In the genomic region with DNA sequence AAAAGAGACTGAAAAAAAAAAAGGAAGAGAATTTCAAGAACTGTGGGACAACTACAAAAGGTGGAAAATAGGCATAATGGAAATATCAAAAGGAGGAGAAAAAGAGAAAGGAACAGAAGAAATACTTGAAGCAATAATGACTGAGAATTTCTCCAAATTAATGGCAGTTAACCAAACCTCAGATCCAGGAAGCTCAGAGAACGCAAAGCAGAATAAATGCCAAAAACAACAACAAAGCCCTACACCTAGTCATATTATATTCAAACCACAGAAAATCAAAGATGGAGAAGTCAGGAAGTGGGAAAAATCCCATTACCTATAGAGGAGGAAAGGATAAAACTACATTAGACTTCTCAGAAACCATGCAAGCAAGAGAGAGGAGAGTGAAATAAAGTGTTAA, we compare ENCODE assay signal across 22 cellular contexts.
"Had no signal": no experiment of that assay in that cellular context is flagged by ENCODE, and none has a peak within 500 bp of the region (broad histone marks: within the 10 kb centered on the region; RNA-seq: fewer than 3 reads in every experiment).

No MANE protein-coding gene starts in this region.

- H3K4me3 ChIP-seq: dorsolateral prefrontal cortex, lower lobe of right lung, sigmoid colon, testis, upper lobe of right lung had no signal

- H3K36me3 Mint-ChIP-seq: activated naive CD4-positive, alpha-beta T cell treated with anti-CD3 and anti-CD28 coated beads, Interleukin-2, amount 10 ng/mL, durations not matched to agents 7 days and 5 days; stimulated activated effector memory CD8-positive, alpha-beta T cell treated with anti-CD3 and anti-CD28 coated beads, Interleukin-12 subunit alpha, Interleukin-12 subunit beta, amount 100 ng/mL, for 72 hours had no signal

- H3K27ac ChIP-seq: dorsolateral prefrontal cortex, lower lobe of right lung, sigmoid colon, testis, upper lobe of right lung had no signal

- DNase-seq: activated CD4-positive, alpha-beta T cell treated with anti-CD3 and anti-CD28 coated beads, Interleukin-2, amount 10 ng/mL, durations not matched to agents 24 days and 14 days; activated CD8-positive, alpha-beta T cell treated with anti-CD3 and anti-CD28 coated beads for 36 hours; activated naive CD4-positive, alpha-beta T cell treated with anti-CD3 and anti-CD28 coated beads, Interleukin-2, amount 10 ng/mL, durations not matched to agents 7 days and 5 days; activated T-cell treated with anti-CD3 and anti-CD28 coated beads, Interleukin-2, amount 50 U/mL, for 24 hours; aorta; caudate nucleus; dorsolateral prefrontal cortex; glutamatergic neuron; hippocampal formation; islet precursor cell; lower lobe of right lung; midbrain; nucleus accumbens; posterior cingulate gyrus; sigmoid colon; stimulated activated CD4-positive, alpha-beta T cell treated with anti-CD3 and anti-CD28 coated beads, Interleukin-4, amount 100 ng/mL, for 24 hours; testis; upper lobe of right lung had no signal

- H3K27ac Mint-ChIP-seq: activated CD4-positive, alpha-beta T cell treated with anti-CD3 and anti-CD28 coated beads, Interleukin-2, amount 10 ng/mL, durations not matched to agents 24 days and 14 days; activated CD8-positive, alpha-beta T cell treated with anti-CD3 and anti-CD28 coated beads for 36 hours; activated naive CD4-positive, alpha-beta T cell treated with anti-CD3 and anti-CD28 coated beads, Interleukin-2, amount 10 ng/mL, durations not matched to agents 7 days and 5 days; activated T-cell treated with anti-CD3 and anti-CD28 coated beads, Interleukin-2, amount 50 U/mL, for 24 hours; nephron; stimulated activated effector memory CD8-positive, alpha-beta T cell treated with anti-CD3 and anti-CD28 coated beads, Interleukin-12 subunit alpha, Interleukin-12 subunit beta, amount 100 ng/mL, for 72 hours; T-helper 1 cell treated with Interleukin-12 subunit alpha and Interleukin-12 subunit beta and Interleukin-4 antibody, amounts not matched to agents 30 μg/mL and 1 μg/mL, for 36 hours had no signal

- H3K36me3 ChIP-seq: lower lobe of right lung, sigmoid colon, upper lobe of right lung had no signal

- H3K4me3 Mint-ChIP-seq: activated CD4-positive, alpha-beta T cell treated with anti-CD3 and anti-CD28 coated beads, Interleukin-2, amount 10 ng/mL, durations not matched to agents 24 days and 14 days; activated CD8-positive, alpha-beta T cell treated with anti-CD3 and anti-CD28 coated beads for 36 hours; activated naive CD4-positive, alpha-beta T cell treated with anti-CD3 and anti-CD28 coated beads, Interleukin-2, amount 10 ng/mL, durations not matched to agents 7 days and 5 days; activated T-cell treated with anti-CD3 and anti-CD28 coated beads, Interleukin-2, amount 50 U/mL, for 24 hours; nephron; stimulated activated effector memory CD8-positive, alpha-beta T cell treated with anti-CD3 and anti-CD28 coated beads, Interleukin-12 subunit alpha, Interleukin-12 subunit beta, amount 100 ng/mL, for 72 hours; T-helper 1 cell treated with Interleukin-12 subunit alpha and Interleukin-12 subunit beta and Interleukin-4 antibody, amounts not matched to agents 30 μg/mL and 1 μg/mL, for 36 hours had no signal

- H3K27me3 ChIP-seq: dorsolateral prefrontal cortex, sigmoid colon, testis, upper lobe of right lung had no signal

- H3K9me3 Mint-ChIP-seq: activated naive CD4-positive, alpha-beta T cell treated with anti-CD3 and anti-CD28 coated beads, Interleukin-2, amount 10 ng/mL, durations not matched to agents 7 days and 5 days; activated T-cell treated with anti-CD3 and anti-CD28 coated beads, Interleukin-2, amount 50 U/mL, for 24 hours; stimulated activated effector memory CD8-positive, alpha-beta T cell treated with anti-CD3 and anti-CD28 coated beads, Interleukin-12 subunit alpha, Interleukin-12 subunit beta, amount 100 ng/mL, for 72 hours had no signal

- ATAC-seq: activated CD8-positive, alpha-beta T cell treated with anti-CD3 and anti-CD28 coated beads for 36 hours; esophagus mucosa; lower lobe of right lung; stimulated activated effector memory CD8-positive, alpha-beta T cell treated with anti-CD3 and anti-CD28 coated beads, Interleukin-12 subunit alpha, Interleukin-12 subunit beta, amount 100 ng/mL, for 72 hours; upper lobe of right lung had no signal

- H3K27me3 Mint-ChIP-seq: activated T-cell treated with anti-CD3 and anti-CD28 coated beads, Interleukin-2, amount 50 U/mL, for 24 hours had no signal

- H3K9me3 ChIP-seq: lower lobe of right lung, sigmoid colon, testis, upper lobe of right lung had no signal

- H3K4me1 Mint-ChIP-seq: activated CD4-positive, alpha-beta T cell treated with anti-CD3 and anti-CD28 coated beads, Interleukin-2, amount 10 ng/mL, durations not matched to agents 24 days and 14 days; activated naive CD4-positive, alpha-beta T cell treated with anti-CD3 and anti-CD28 coated beads, Interleukin-2, amount 10 ng/mL, durations not matched to agents 7 days and 5 days; stimulated activated effector memory CD8-positive, alpha-beta T cell treated with anti-CD3 and anti-CD28 coated beads, Interleukin-12 subunit alpha, Interleukin-12 subunit beta, amount 100 ng/mL, for 72 hours had no signal
